ENCODE assay signal across 6 cellular contexts in genomic region chr19:681029-681626, GRCh38. TPM values are rescaled to one million over a fixed set of nuclear protein-coding genes. Genes with fewer than 3 reads are reported as not detected.
A peak's percentile ranks its signal among the peaks of the same experiment; 100 is the strongest.
DNase-seq lines count a peak whose midpoint lies in the region; ATAC-seq, FAIRE-seq and TF ChIP-seq lines count a peak whose summit lies in the region.

No MANE protein-coding gene starts in this region.

- H3K4me1 Mint-ChIP-seq in osteocyte (ENCODE audit: unreplicated experiment): peaks cover 26% of the 10 kb centered on the region

- peak overlapping the region; percentile 100 for H3K27ac Mint-ChIP-seq in osteocyte (ENCODE audit: unreplicated experiment)

- DNase-seq in HuH-7 (ENCODE audit: low spot score): peak; percentile 86
- peak; percentile 40 for DNase-seq in central memory CD4-positive, alpha-beta T cell
- DNase-seq in osteocyte (ENCODE audit: extremely low spot score, unreplicated experiment): no peak

- H3K27me3 Mint-ChIP-seq in osteocyte (ENCODE audit: unreplicated experiment): no peaks in the 10 kb centered on the region

- no peaks in the 10 kb centered on the region for H3K36me3 Mint-ChIP-seq in osteocyte (ENCODE audit: unreplicated experiment)

- FAIRE-seq in A204.1 (lab: Jason Lieb, UNC): peak; percentile 11

- ATAC-seq in HG03457 (IDR thresholded peaks at IDR 0.05; ENCODE audit: unreplicated experiment) (no peak), GM21390 (IDR thresholded peaks at IDR 0.05; ENCODE audit: unreplicated experiment) (no peak)

- peak overlapping the region; percentile 93 for H3K4me3 Mint-ChIP-seq in osteocyte (ENCODE audit: unreplicated experiment)

- no peaks in the 10 kb centered on the region for H3K9me3 Mint-ChIP-seq in osteocyte (ENCODE audit: unreplicated experiment)

- TF ChIP-seq CTCF in osteocyte (IDR thresholded peaks at IDR 0.05): no peak

RNA-seq across cellular contexts. Expression of gene FSTL3, which starts 4.9 kb away (rescaled TPM):
- 109 and 111 TPM in 2 replicates for total RNA-seq in osteocyte

RNA-seq across cellular contexts. Expression of gene PRSS57, which starts 14.1 kb away (rescaled TPM):
- not detected in 2 replicates for total RNA-seq in osteocyte

RNA-seq across cellular contexts. Expression of gene RNF126, which starts 18.1 kb away (rescaled TPM):
- total RNA-seq in osteocyte: 37.3 and 40.8 TPM in 2 replicates

RNA-seq across cellular contexts. Expression of gene PALM, which starts 27.6 kb away (rescaled TPM):
- total RNA-seq in osteocyte: 236 and 251 TPM in 2 replicates

RNA-seq across cellular contexts. Expression of gene FGF22, which starts 41.4 kb away (rescaled TPM):
- 0.81 TPM in 1 of 2 replicates, not detected in the other for total RNA-seq in osteocyte
